9 cellular contexts compared by ENCODE assay signal in genomic region chr2:224945134-224945533, GRCh38.
DNase-seq lines count a peak whose midpoint lies in the region; ATAC-seq and TF ChIP-seq lines count a peak whose summit lies in the region.
"Had no signal": no experiment of that assay in that cellular context is flagged by ENCODE, and none has a peak within 500 bp of the region (broad histone marks: within the 10 kb centered on the region; RNA-seq: fewer than 3 reads in every experiment).

No MANE protein-coding gene starts in this region.

- H2AFZ ChIP-seq in OCI-LY7 (ENCODE audit: low read length): no peak overlapping the region

- peak overlapping the region; percentile 91 to 98 (median 95) for H3K27ac Mint-ChIP-seq in CD14-positive monocyte

- peaks cover 73% of the 10 kb centered on the region for H3K4me1 Mint-ChIP-seq in CD14-positive monocyte

- H3K36me3 Mint-ChIP-seq in CD14-positive monocyte: peaks cover 15 to 19% of the 10 kb centered on the region in 2 donors

- H3K27ac ChIP-seq in OCI-LY7 (ENCODE audit: low read depth, low read length, poor library complexity, severe bottlenecking) (peak overlapping the region; percentile 92), thyroid gland (no peak overlapping the region), A673 (ENCODE audit: low read depth, low read length, poor library complexity, severe bottlenecking) (no peak overlapping the region)

- DNase-seq in CD14-positive monocyte (ENCODE audit: low spot score): no peak
- DNase-seq in OCI-LY7 (ENCODE audit: low spot score): no peak
- no peak for DNase-seq in left ventricle myocardium superior
- DNase-seq in thyroid gland: no peak
- no peak for DNase-seq in A673 (ENCODE audit: low spot score)
- DNase-seq in NCI-H1417 treated with DMSO at 0.1 percent for 48 hours (lab: John Stamatoyannopoulos, UW): no peak
- DNase-seq in HAP-1 (ENCODE audit: low spot score in 2 of 2): no peak
- DNase-seq: DMS79 had no signal

- BruUV-seq in OCI-LY7 (replicated peaks; lab: Mats Ljungman, UMichigan) (no TSS peak), A673 (replicated peaks; lab: Mats Ljungman, UMichigan) (no TSS peak)

- peak overlapping the region; percentile 78 for H3K4me2 ChIP-seq in OCI-LY7 (ENCODE audit: low read length)

- H3K4me3 ChIP-seq in OCI-LY7 (ENCODE audit: low read depth, low read length, poor library complexity, severe bottlenecking): peak overlapping the region; percentile 83
- no peak overlapping the region for H3K4me3 ChIP-seq in thyroid gland (replicated peaks in 1 of 3)
- H3K4me3 ChIP-seq in A673 (ENCODE audit: low read depth, low read length, poor library complexity, severe bottlenecking): no peak overlapping the region
- H3K4me3 ChIP-seq in HAP-1: no peak overlapping the region

- no peaks in the 10 kb centered on the region for H4K20me1 ChIP-seq in OCI-LY7 (ENCODE audit: insufficient read depth, low read length)

- H3K4me1 ChIP-seq in OCI-LY7 (ENCODE audit: insufficient read depth, low read length, poor library complexity, severe bottlenecking) (peaks cover 68% of the 10 kb centered on the region), thyroid gland (no peaks in the 10 kb centered on the region), A673 (ENCODE audit: insufficient read depth, low read length, poor library complexity, severe bottlenecking) (peaks cover 30% of the 10 kb centered on the region), HAP-1 (no peaks in the 10 kb centered on the region)

- POLR2A ChIA-PET in OCI-LY7 (lab: Charles Lee) (interaction anchor here (0.5 to 4.8 kb wide), 10 partner anchors 9 to 263 kb away, joined by 3 to 31 read pairs (median 4); no protein-coding TSS in a partner anchor), A673 (lab: Charles Lee; ENCODE audit: low non-redundant PET) (no interaction called here)

- peak overlapping the region; percentile 58 to 62 for H3K4me3 Mint-ChIP-seq in CD14-positive monocyte

- H3K79me2 ChIP-seq in OCI-LY7 (ENCODE audit: insufficient read depth, low read depth, low read length): peaks cover 54% of the 10 kb centered on the region

- no peaks in the 10 kb centered on the region for H3K9me3 Mint-ChIP-seq in CD14-positive monocyte

- H3K27me3 ChIP-seq in thyroid gland (no peaks in the 10 kb centered on the region), A673 (replicated peaks; ENCODE audit: insufficient read depth, low read depth, low read length, poor library complexity) (no peaks in the 10 kb centered on the region), HAP-1 (ENCODE audit: low read depth) (peaks cover 14% of the 10 kb centered on the region)

- peak; percentile 26 for ATAC-seq in GM18909 (IDR thresholded peaks at IDR 0.05; ENCODE audit: poor library complexity, unreplicated experiment)
- ATAC-seq in left ventricle myocardium superior: peak; percentile 54

- CTCF ChIA-PET in OCI-LY7 (lab: Charles Lee; ENCODE audit: unreplicated experiment) (no interaction called here), A673 (lab: Charles Lee) (no interaction called here)

- H3K9me3 ChIP-seq in OCI-LY7 (ENCODE audit: low read length) (no peaks in the 10 kb centered on the region), thyroid gland (no peaks in the 10 kb centered on the region), A673 (ENCODE audit: low read depth, low read length, poor library complexity, severe bottlenecking) (no peaks in the 10 kb centered on the region), HAP-1 (no peaks in the 10 kb centered on the region)

- intact Hi-C loops in CD14-positive monocyte (cut with micrococcal nuclease): loop anchor here (5.0 to 10.0 kb wide), 2 partner anchors 50 to 63 kb away; no protein-coding TSS in a partner anchor
- intact Hi-C loops in OCI-LY7 (cut with micrococcal nuclease; ENCODE audit: unreplicated experiment): loop anchor here (1.0 to 10.0 kb wide), 4 partner anchors 57 to 1960 kb away; partner anchors contain the start of gene CUL3
- intact Hi-C loops in left ventricle myocardium superior (cut with micrococcal nuclease): no loop called here
- intact Hi-C loops in thyroid gland (cut with DNase I): no loop called here
- intact Hi-C loops in A673 (cut with micrococcal nuclease; ENCODE audit: unreplicated experiment): no loop called here

- H3K36me3 ChIP-seq in OCI-LY7 (ENCODE audit: insufficient read depth, low read length) (no peaks in the 10 kb centered on the region), thyroid gland (no peaks in the 10 kb centered on the region), A673 (ENCODE audit: insufficient read depth, low read length, poor library complexity, severe bottlenecking) (no peaks in the 10 kb centered on the region), HAP-1 (replicated peaks) (no peaks in the 10 kb centered on the region)

- no peaks in the 10 kb centered on the region for H3K9me2 ChIP-seq in OCI-LY7 (ENCODE audit: insufficient read depth, low read length)

- TF ChIP-seq POLR2A in thyroid gland (IDR thresholded peaks at IDR 0.05): no peak

- H3K27me3 Mint-ChIP-seq in CD14-positive monocyte (ENCODE audit: low read depth in 3 of 3): peaks cover 0 to 2% (median 1%) of the 10 kb centered on the region in 3 donors

- no peak for TF ChIP-seq CTCF in CD14-positive monocyte (IDR thresholded peaks at IDR 0.05)
- TF ChIP-seq CTCF in OCI-LY7 (conservative IDR thresholded peaks at IDR 0.05; ENCODE audit: low read length): no peak
- TF ChIP-seq CTCF in thyroid gland (IDR thresholded peaks at IDR 0.05): no peak
- no peak for TF ChIP-seq CTCF in A673 (conservative IDR thresholded peaks at IDR 0.05; ENCODE audit: low read depth, low read length)

- in situ Hi-C loops in HAP-1 (cut with MboI; ENCODE audit: low sequenced_read_pairs): no loop called here

Comparison
In these comparisons a context has a peak if more than half of its experiments do, and no peak if none do; other contexts are left out.
1. intact Hi-C loops: an anchor here in CD14-positive monocyte (5.0 to 10.0 kb wide) and OCI-LY7 (1.0 to 10.0 kb wide); none called in left ventricle myocardium superior, thyroid gland and A673.